In the genomic region with DNA sequence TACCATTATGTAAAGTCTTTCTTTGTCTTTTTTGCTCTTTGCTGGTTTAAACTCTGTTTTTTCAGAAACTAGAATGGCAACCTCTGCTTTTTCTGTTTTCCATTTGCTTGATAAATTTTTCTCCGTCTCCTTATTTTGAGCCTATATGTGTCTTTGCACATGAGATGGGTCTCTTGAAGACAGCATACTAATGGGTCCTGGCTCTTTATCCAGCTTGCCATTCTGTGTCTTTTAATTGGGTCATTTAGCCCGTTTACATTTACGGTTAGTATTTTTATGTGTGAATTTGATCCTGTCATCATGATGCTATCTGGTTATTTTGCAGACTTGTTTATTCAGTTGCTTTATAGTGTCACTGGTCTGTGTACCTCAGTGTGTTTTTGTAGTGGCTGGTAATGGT, we compare ENCODE assay signal across 27 cellular contexts.
"Had no signal": no experiment of that assay in that cellular context is flagged by ENCODE, and none has a peak within 500 bp of the region (broad histone marks: within the 10 kb centered on the region; RNA-seq: fewer than 3 reads in every experiment).

No MANE protein-coding gene starts in this region.

- H3K9me3 ChIP-seq: testis, thyroid gland, upper lobe of right lung, uterus, vagina had no signal

- H3K36me3 ChIP-seq: stomach, suprapubic skin, thoracic aorta, thyroid gland, tibial nerve, transverse colon, upper lobe of left lung, upper lobe of right lung, uterus, vagina had no signal

- H3K4me3 ChIP-seq: stomach, suprapubic skin, testis, thoracic aorta, thyroid gland, tibial artery, tibial nerve, transverse colon, upper lobe of left lung, upper lobe of right lung, uterus, vagina had no signal

- ATAC-seq: stimulated activated effector memory CD8-positive, alpha-beta T cell treated with anti-CD3 and anti-CD28 coated beads, Interleukin-12 subunit alpha, Interleukin-12 subunit beta, amount 100 ng/mL, for 72 hours; stimulated activated memory B cell treated with anti-CD40 and anti-IgM and Interleukin-4, amounts not matched to agents 10 μg/mL and 1 μg/mL and 100 μg/mL, for 72 hours; stimulated activated naive B cell treated with anti-CD40 and anti-IgM and Interleukin-4, amounts not matched to agents 10 μg/mL and 1 μg/mL and 100 μg/mL, for 72 hours; stimulated activated naive CD8-positive, alpha-beta T cell treated with anti-CD3 and anti-CD28 coated beads, Interleukin-15, amount 100 ng/mL, for 72 hours; stimulated activated naive CD8-positive, alpha-beta T cell treated with anti-CD3 and anti-CD28 coated beads, Interleukin-15, Interleukin-2, amounts not matched to agents 100 U/mL and 50 U/mL, for 24 hours; upper lobe of right lung had no signal

- DNase-seq: stimulated activated CD4-positive, alpha-beta T cell treated with anti-CD3 and anti-CD28 coated beads, Interleukin-2, amount 100 ng/mL, for 48 hours; stimulated activated CD4-positive, alpha-beta T cell treated with anti-CD3 and anti-CD28 coated beads, Interleukin-4, amount 100 ng/mL, for 1 hour; stimulated activated CD4-positive, alpha-beta T cell treated with anti-CD3 and anti-CD28 coated beads, Interleukin-4, amount 100 ng/mL, for 24 hours; stimulated activated CD4-positive, alpha-beta T cell treated with anti-CD3 and anti-CD28 coated beads, Interleukin-4, amount 100 ng/mL, for 4 hours; stimulated activated CD8-positive, alpha-beta memory T cell treated with anti-CD3 and anti-CD28 coated beads, Interleukin-4, amount 100 ng/mL, for 48 hours; stimulated activated naive B cell treated with anti-CD40 and anti-IgM and Interleukin-4, amounts not matched to agents 10 μg/mL and 1 μg/mL and 100 μg/mL, for 72 hours; stimulated activated naive CD4-positive, alpha-beta T cell; stimulated activated naive CD4-positive, alpha-beta T cell treated with Interleukin-2 at 50 U/mL for 16 hours; stimulated activated naive CD8-positive, alpha-beta T cell treated with anti-CD3 and anti-CD28 coated beads, Interleukin-15, amount 100 ng/mL, for 72 hours; stimulated activated naive CD8-positive, alpha-beta T cell treated with anti-CD3 and anti-CD28 coated beads, Interleukin-15, Interleukin-2, amounts not matched to agents 100 U/mL and 50 U/mL, for 24 hours; stomach; substantia nigra; testis; thyroid gland; tibial artery; transverse colon; trophoblast cell; upper lobe of left lung; upper lobe of right lung; uterus had no signal

- FAIRE-seq: urothelium cell line had no signal

- H3K27ac ChIP-seq: stomach, suprapubic skin, testis, thoracic aorta, thyroid gland, tibial artery, tibial nerve, transverse colon, upper lobe of left lung, upper lobe of right lung, uterus, vagina had no signal

- H3K4me1 ChIP-seq: stomach, suprapubic skin, testis, thyroid gland, tibial nerve, transverse colon, upper lobe of left lung, upper lobe of right lung, uterus, vagina had no signal
